8 cellular contexts compared by ENCODE assay signal in the genomic region with DNA sequence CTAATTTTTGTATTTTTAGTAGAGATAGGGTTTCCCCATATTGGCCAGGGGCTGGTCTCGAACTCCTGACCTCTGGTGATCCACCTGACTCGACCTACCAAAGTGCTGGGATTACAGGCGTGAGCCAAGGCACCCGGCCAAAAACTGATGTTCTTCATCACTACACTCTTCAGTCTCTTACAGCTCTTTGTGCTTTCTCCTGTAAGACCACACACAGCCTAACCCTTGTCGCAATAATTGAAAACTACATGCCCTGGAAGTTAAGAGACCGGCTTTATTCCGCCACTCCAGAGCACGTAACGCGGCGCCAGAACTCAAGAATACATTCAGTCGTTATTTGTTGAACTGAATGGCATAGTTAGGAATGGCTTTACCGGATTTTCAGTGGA. TPM values are rescaled to one million over a fixed set of nuclear protein-coding genes. Genes with fewer than 3 reads are reported as not detected.
DNase-seq lines count a peak whose midpoint lies in the region; TF ChIP-seq lines count a peak whose summit lies in the region.

No MANE protein-coding gene starts in this region.

- peaks cover 11% of the 10 kb centered on the region for H3K4me1 ChIP-seq in muscle layer of colon (ENCODE audit: insufficient read depth, low read length)

- H3K36me3 ChIP-seq in muscle layer of colon (ENCODE audit: insufficient read depth, low read length): peaks cover 31% of the 10 kb centered on the region

- H3K9me3 ChIP-seq in AG04450 (ENCODE audit: control insufficient read depth, insufficient read depth, low read length) (no peaks in the 10 kb centered on the region), muscle layer of colon (ENCODE audit: low read length) (no peaks in the 10 kb centered on the region)

- H3K27me3 ChIP-seq in AG04450 (ENCODE audit: control insufficient read depth, insufficient read depth, low read length) (no peaks in the 10 kb centered on the region), muscle layer of colon (ENCODE audit: control insufficient read depth in 1 of 2, insufficient read depth in 2 of 2, low read length in 2 of 2) (no peaks in the 10 kb centered on the region)

- peak overlapping the region; percentile 93 for H3K4me3 ChIP-seq in AG04450 (ENCODE audit: low read depth, low read length)
- H3K4me3 ChIP-seq in Jurkat, Clone E6-1 (ENCODE audit: low read length): peak overlapping the region; percentile 78
- H3K4me3 ChIP-seq in choroid plexus epithelial cell (ENCODE audit: low read depth, low read length): peak overlapping the region; percentile 87
- H3K4me3 ChIP-seq in muscle layer of colon (ENCODE audit: low read depth in 1 of 2, low read length in 2 of 2): peak overlapping the region; percentile 84

- POLR2A ChIA-PET in AG04450 (lab: Yijun Ruan, JAX): interaction anchor here (0.5 to 0.7 kb wide), 3 partner anchors 12 to 220 kb away, joined by 3 to 4 read pairs (median 3); no protein-coding TSS in a partner anchor

- DNase-seq in AG04450 (ENCODE audit: low read depth, low spot score): no peak
- no peak for DNase-seq in Jurkat, Clone E6-1 (ENCODE audit: low read depth, low spot score)
- DNase-seq in choroid plexus epithelial cell (ENCODE audit: low read depth): peak; percentile 26
- DNase-seq in Ammon's horn (ENCODE audit: low spot score): no peak
- DNase-seq in cortex of kidney (lab: John Stamatoyannopoulos, UW): no peak
- DNase-seq in stimulated activated CD4-positive, alpha-beta T cell treated with anti-CD3 and anti-CD28 coated beads, Interleukin-12 subunit alpha, Interleukin-12 subunit beta, amount 100 ng/mL, for 4 hours: no peak
- DNase-seq in stimulated activated CD4-positive, alpha-beta T cell treated with anti-CD3 and anti-CD28 coated beads, Interleukin-4, amount 100 ng/mL, for 1 hour: no peak

- CTCF ChIA-PET in AG04450 (lab: Charles Lee): interaction anchor here (0.9 to 1.2 kb wide), 3 partner anchors 110 to 215 kb away, joined by 3 to 6 read pairs (median 4); no protein-coding TSS in a partner anchor

- TF ChIP-seq CTCF in AG04450 (IDR thresholded peaks at IDR 0.05; ENCODE audit: low read depth, low read length): no peak
- no peak for TF ChIP-seq CTCF in choroid plexus epithelial cell (conservative IDR thresholded peaks at IDR 0.05; ENCODE audit: low read depth, low read length)

- H3K9ac ChIP-seq in muscle layer of colon (ENCODE audit: low read length): peak overlapping the region; percentile 22

- H3K27ac ChIP-seq in AG04450 (ENCODE audit: low read depth, low read length) (peak overlapping the region; percentile 68), muscle layer of colon (ENCODE audit: low read depth, low read length) (peak overlapping the region; percentile 90)

RNA-seq across cellular contexts. Expression of a gene that starts 0.6 kb away (rescaled TPM):
- polyA plus RNA-seq in AG04450 (2011; rRNA removed): 23.1 and 27.6 TPM in 2 replicates
- polyA minus RNA-seq in AG04450 (2011; rRNA and poly(A)+ RNA removed): 17.9 and 22.8 TPM in 2 replicates
- polyA plus RNA-seq in Jurkat, Clone E6-1 (2012; ENCODE audit: insufficient read depth, insufficient read length): 58.7 TPM

RNA-seq across cellular contexts. Expression of a gene that starts 9.2 kb away (rescaled TPM):
- 29.9 and 38.7 TPM in 2 replicates for polyA plus RNA-seq in AG04450 (2011; rRNA removed)
- 31.8 and 44.1 TPM in 2 replicates for polyA minus RNA-seq in AG04450 (2011; rRNA and poly(A)+ RNA removed)
- polyA plus RNA-seq in Jurkat, Clone E6-1 (2012; ENCODE audit: insufficient read depth, insufficient read length): 170 TPM

RNA-seq across cellular contexts. Expression of a gene that starts 18.5 kb away (rescaled TPM):
- polyA plus RNA-seq in AG04450 (2011; rRNA removed): not detected in 2 replicates
- polyA minus RNA-seq in AG04450 (2011; rRNA and poly(A)+ RNA removed): not detected in 2 replicates
- polyA plus RNA-seq in Jurkat, Clone E6-1 (2012; ENCODE audit: insufficient read depth, insufficient read length): not detected

RNA-seq across cellular contexts. Expression of a gene that starts 21.2 kb away (rescaled TPM):
- not detected in 2 replicates for polyA plus RNA-seq in AG04450 (2011; rRNA removed)
- not detected in 2 replicates for polyA minus RNA-seq in AG04450 (2011; rRNA and poly(A)+ RNA removed)
- polyA plus RNA-seq in Jurkat, Clone E6-1 (2012; ENCODE audit: insufficient read depth, insufficient read length): 9.5 TPM

RNA-seq across cellular contexts. Expression of a gene that starts 28.4 kb away (rescaled TPM):
- 6.2 and 6.3 TPM in 2 replicates for polyA plus RNA-seq in AG04450 (2011; rRNA removed)
- 13.4 and 17.6 TPM in 2 replicates for polyA minus RNA-seq in AG04450 (2011; rRNA and poly(A)+ RNA removed)
- 11.2 TPM for polyA plus RNA-seq in Jurkat, Clone E6-1 (2012; ENCODE audit: insufficient read depth, insufficient read length)
